Comparison of ENCODE assay signal across 1 cellular context in the genomic region with DNA sequence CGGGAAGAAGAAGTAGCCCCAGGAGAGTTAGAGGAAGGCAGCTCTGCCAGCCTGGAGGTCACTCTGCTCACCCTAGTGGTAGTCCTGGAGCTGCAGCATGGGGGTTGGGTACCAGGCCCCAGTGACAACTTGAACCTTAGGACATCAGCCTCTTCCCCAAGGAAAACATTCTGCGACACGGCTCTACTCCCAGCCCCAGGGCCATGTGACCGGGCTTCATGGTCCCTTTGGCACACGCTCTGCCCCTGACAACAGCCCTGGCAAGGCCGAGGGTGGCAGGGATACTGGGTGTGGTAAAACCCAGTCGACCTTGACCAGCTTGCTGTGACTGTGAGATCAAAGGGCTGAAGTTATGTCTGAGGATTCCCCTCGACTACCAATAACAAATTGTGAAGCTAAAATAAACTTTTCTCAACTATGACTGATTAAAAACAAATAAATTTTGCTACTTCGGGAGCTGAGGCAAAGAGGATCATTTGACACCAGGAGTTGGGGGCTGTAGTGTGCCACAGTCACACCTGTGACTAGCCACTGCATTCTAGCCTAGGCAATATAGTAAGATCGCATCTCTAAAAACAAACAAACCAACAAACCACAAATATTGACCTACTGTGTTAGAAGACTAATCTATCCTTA.
TF ChIP-seq lines count a peak whose summit lies in the region.

No MANE protein-coding gene starts in this region.

TF ChIP-seq in HepG2, 621 proteins besides CTCF, POLR2A, EP300 and RAD21 (continued from another document and continues in another):
- TF ChIP-seq, protein P1, sequence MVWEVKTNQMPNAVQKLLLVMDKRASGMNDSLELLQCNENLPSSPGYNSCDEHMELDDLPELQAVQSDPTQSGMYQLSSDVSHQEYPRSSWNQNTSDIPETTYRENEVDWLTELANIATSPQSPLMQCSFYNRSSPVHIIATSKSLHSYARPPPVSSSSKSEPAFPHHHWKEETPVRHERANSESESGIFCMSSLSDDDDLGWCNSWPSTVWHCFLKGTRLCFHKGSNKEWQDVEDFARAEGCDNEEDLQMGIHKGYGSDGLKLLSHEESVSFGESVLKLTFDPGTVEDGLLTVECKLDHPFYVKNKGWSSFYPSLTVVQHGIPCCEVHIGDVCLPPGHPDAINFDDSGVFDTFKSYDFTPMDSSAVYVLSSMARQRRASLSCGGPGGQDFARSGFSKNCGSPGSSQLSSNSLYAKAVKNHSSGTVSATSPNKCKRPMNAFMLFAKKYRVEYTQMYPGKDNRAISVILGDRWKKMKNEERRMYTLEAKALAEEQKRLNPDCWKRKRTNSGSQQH (CRISPR knock-in tag; IDR thresholded peaks at IDR 0.05; ENCODE audit: low read depth), result no peak
- peak; percentile 31; the same call in 1 of the 2 replicates for TF ChIP-seq ZFX (CRISPR knock-in tag; IDR thresholded peaks at IDR 0.05; ENCODE audit: low read depth)
- 0 out of 2 replicates have a peak, but pooled peaks have one; percentile 24 for TF ChIP-seq BCL6 (CRISPR knock-in tag; IDR thresholded peaks at IDR 0.05)
- TF ChIP-seq ZFY (CRISPR knock-in tag; IDR thresholded peaks at IDR 0.05), result no peak; the same call in 1 of the 2 replicates
- TF ChIP-seq MTF1 (CRISPR knock-in tag; IDR thresholded peaks at IDR 0.05), result no peak
- TF ChIP-seq ZFP37 (CRISPR knock-in tag; IDR thresholded peaks at IDR 0.05; ENCODE audit: borderline replicate concordance), result no peak
- TF ChIP-seq ZNF83 (CRISPR knock-in tag; IDR thresholded peaks at IDR 0.05; ENCODE audit: borderline replicate concordance), result 0 out of 2 replicates have a peak, but pooled peaks have one; percentile 31
- peak; percentile 16; the same call in 1 of the 2 replicates for TF ChIP-seq FOSL1 (CRISPR knock-in tag; IDR thresholded peaks at IDR 0.05; ENCODE audit: borderline replicate concordance)
- TF ChIP-seq TBX2 (CRISPR knock-in tag; IDR thresholded peaks at IDR 0.05; ENCODE audit: borderline replicate concordance), result 0 out of 2 replicates have a peak, but pooled peaks have one; percentile 19
- TF ChIP-seq NFIC (IDR thresholded peaks at IDR 0.05; ENCODE audit: low read length), result no peak
- TF ChIP-seq MEF2D (CRISPR knock-in tag; IDR thresholded peaks at IDR 0.05), result 0 out of 2 replicates have a peak, but pooled peaks have one; percentile 24
- no peak for TF ChIP-seq ZNF720 (CRISPR knock-in tag; IDR thresholded peaks at IDR 0.05)
- TF ChIP-seq, protein P2, sequence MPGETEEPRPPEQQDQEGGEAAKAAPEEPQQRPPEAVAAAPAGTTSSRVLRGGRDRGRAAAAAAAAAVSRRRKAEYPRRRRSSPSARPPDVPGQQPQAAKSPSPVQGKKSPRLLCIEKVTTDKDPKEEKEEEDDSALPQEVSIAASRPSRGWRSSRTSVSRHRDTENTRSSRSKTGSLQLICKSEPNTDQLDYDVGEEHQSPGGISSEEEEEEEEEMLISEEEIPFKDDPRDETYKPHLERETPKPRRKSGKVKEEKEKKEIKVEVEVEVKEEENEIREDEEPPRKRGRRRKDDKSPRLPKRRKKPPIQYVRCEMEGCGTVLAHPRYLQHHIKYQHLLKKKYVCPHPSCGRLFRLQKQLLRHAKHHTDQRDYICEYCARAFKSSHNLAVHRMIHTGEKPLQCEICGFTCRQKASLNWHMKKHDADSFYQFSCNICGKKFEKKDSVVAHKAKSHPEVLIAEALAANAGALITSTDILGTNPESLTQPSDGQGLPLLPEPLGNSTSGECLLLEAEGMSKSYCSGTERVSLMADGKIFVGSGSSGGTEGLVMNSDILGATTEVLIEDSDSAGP (CRISPR knock-in tag; IDR thresholded peaks at IDR 0.05; ENCODE audit: borderline replicate concordance), result 0 out of 2 replicates have a peak, but pooled peaks have one; percentile 31
- TF ChIP-seq TBX3 (IDR thresholded peaks at IDR 0.05; ENCODE audit: borderline replicate concordance), result 0 out of 2 replicates have a peak, but pooled peaks have one; percentile 21
- TF ChIP-seq ZFP1 (CRISPR knock-in tag; IDR thresholded peaks at IDR 0.05), result no peak
- TF ChIP-seq ELF4 (CRISPR knock-in tag; IDR thresholded peaks at IDR 0.05; ENCODE audit: borderline replicate concordance), result no peak
- TF ChIP-seq, protein P3, sequence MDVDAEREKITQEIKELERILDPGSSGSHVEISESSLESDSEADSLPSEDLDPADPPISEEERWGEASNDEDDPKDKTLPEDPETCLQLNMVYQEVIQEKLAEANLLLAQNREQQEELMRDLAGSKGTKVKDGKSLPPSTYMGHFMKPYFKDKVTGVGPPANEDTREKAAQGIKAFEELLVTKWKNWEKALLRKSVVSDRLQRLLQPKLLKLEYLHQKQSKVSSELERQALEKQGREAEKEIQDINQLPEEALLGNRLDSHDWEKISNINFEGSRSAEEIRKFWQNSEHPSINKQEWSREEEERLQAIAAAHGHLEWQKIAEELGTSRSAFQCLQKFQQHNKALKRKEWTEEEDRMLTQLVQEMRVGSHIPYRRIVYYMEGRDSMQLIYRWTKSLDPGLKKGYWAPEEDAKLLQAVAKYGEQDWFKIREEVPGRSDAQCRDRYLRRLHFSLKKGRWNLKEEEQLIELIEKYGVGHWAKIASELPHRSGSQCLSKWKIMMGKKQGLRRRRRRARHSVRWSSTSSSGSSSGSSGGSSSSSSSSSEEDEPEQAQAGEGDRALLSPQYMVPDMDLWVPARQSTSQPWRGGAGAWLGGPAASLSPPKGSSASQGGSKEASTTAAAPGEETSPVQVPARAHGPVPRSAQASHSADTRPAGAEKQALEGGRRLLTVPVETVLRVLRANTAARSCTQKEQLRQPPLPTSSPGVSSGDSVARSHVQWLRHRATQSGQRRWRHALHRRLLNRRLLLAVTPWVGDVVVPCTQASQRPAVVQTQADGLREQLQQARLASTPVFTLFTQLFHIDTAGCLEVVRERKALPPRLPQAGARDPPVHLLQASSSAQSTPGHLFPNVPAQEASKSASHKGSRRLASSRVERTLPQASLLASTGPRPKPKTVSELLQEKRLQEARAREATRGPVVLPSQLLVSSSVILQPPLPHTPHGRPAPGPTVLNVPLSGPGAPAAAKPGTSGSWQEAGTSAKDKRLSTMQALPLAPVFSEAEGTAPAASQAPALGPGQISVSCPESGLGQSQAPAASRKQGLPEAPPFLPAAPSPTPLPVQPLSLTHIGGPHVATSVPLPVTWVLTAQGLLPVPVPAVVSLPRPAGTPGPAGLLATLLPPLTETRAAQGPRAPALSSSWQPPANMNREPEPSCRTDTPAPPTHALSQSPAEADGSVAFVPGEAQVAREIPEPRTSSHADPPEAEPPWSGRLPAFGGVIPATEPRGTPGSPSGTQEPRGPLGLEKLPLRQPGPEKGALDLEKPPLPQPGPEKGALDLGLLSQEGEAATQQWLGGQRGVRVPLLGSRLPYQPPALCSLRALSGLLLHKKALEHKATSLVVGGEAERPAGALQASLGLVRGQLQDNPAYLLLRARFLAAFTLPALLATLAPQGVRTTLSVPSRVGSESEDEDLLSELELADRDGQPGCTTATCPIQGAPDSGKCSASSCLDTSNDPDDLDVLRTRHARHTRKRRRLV (CRISPR knock-in tag; IDR thresholded peaks at IDR 0.05), result no peak
- TF ChIP-seq ZNF598 (CRISPR knock-in tag; IDR thresholded peaks at IDR 0.05; ENCODE audit: borderline replicate concordance), result 0 out of 2 replicates have a peak, but pooled peaks have one; percentile 38
- TF ChIP-seq, protein P4, sequence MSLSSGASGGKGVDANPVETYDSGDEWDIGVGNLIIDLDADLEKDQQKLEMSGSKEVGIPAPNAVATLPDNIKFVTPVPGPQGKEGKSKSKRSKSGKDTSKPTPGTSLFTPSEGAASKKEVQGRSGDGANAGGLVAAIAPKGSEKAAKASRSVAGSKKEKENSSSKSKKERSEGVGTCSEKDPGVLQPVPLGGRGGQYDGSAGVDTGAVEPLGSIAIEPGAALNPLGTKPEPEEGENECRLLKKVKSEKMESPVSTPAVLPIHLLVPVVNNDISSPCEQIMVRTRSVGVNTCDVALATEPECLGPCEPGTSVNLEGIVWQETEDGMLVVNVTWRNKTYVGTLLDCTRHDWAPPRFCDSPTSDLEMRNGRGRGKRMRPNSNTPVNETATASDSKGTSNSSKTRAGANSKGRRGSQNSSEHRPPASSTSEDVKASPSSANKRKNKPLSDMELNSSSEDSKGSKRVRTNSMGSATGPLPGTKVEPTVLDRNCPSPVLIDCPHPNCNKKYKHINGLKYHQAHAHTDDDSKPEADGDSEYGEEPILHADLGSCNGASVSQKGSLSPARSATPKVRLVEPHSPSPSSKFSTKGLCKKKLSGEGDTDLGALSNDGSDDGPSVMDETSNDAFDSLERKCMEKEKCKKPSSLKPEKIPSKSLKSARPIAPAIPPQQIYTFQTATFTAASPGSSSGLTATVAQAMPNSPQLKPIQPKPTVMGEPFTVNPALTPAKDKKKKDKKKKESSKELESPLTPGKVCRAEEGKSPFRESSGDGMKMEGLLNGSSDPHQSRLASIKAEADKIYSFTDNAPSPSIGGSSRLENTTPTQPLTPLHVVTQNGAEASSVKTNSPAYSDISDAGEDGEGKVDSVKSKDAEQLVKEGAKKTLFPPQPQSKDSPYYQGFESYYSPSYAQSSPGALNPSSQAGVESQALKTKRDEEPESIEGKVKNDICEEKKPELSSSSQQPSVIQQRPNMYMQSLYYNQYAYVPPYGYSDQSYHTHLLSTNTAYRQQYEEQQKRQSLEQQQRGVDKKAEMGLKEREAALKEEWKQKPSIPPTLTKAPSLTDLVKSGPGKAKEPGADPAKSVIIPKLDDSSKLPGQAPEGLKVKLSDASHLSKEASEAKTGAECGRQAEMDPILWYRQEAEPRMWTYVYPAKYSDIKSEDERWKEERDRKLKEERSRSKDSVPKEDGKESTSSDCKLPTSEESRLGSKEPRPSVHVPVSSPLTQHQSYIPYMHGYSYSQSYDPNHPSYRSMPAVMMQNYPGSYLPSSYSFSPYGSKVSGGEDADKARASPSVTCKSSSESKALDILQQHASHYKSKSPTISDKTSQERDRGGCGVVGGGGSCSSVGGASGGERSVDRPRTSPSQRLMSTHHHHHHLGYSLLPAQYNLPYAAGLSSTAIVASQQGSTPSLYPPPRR (CRISPR knock-in tag; IDR thresholded peaks at IDR 0.05; ENCODE audit: borderline replicate concordance), result no peak
- no peak for TF ChIP-seq ZNF234 (CRISPR knock-in tag; conservative IDR thresholded peaks at IDR 0.05)
- no peak for TF ChIP-seq ZNF879 (CRISPR knock-in tag; IDR thresholded peaks at IDR 0.05)
- TF ChIP-seq CENPT (CRISPR knock-in tag; IDR thresholded peaks at IDR 0.05; ENCODE audit: low read depth), result no peak
- no peak for TF ChIP-seq PTBP1 (IDR thresholded peaks at IDR 0.05; ENCODE audit: low read depth, low read length, poor library complexity, severe bottlenecking)
- TF ChIP-seq, protein P5, sequence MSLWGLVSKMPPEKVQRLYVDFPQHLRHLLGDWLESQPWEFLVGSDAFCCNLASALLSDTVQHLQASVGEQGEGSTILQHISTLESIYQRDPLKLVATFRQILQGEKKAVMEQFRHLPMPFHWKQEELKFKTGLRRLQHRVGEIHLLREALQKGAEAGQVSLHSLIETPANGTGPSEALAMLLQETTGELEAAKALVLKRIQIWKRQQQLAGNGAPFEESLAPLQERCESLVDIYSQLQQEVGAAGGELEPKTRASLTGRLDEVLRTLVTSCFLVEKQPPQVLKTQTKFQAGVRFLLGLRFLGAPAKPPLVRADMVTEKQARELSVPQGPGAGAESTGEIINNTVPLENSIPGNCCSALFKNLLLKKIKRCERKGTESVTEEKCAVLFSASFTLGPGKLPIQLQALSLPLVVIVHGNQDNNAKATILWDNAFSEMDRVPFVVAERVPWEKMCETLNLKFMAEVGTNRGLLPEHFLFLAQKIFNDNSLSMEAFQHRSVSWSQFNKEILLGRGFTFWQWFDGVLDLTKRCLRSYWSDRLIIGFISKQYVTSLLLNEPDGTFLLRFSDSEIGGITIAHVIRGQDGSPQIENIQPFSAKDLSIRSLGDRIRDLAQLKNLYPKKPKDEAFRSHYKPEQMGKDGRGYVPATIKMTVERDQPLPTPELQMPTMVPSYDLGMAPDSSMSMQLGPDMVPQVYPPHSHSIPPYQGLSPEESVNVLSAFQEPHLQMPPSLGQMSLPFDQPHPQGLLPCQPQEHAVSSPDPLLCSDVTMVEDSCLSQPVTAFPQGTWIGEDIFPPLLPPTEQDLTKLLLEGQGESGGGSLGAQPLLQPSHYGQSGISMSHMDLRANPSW (CRISPR knock-in tag; IDR thresholded peaks at IDR 0.05; ENCODE audit: borderline replicate concordance), result no peak
- no peak for TF ChIP-seq SIN3B (IDR thresholded peaks at IDR 0.05; ENCODE audit: low read length)
- no peak for TF ChIP-seq U2AF2 (IDR thresholded peaks at IDR 0.05; ENCODE audit: low read depth, low read length)
- TF ChIP-seq ZFAT (CRISPR knock-in tag; conservative IDR thresholded peaks at IDR 0.05), result no peak
- TF ChIP-seq, protein P6, sequence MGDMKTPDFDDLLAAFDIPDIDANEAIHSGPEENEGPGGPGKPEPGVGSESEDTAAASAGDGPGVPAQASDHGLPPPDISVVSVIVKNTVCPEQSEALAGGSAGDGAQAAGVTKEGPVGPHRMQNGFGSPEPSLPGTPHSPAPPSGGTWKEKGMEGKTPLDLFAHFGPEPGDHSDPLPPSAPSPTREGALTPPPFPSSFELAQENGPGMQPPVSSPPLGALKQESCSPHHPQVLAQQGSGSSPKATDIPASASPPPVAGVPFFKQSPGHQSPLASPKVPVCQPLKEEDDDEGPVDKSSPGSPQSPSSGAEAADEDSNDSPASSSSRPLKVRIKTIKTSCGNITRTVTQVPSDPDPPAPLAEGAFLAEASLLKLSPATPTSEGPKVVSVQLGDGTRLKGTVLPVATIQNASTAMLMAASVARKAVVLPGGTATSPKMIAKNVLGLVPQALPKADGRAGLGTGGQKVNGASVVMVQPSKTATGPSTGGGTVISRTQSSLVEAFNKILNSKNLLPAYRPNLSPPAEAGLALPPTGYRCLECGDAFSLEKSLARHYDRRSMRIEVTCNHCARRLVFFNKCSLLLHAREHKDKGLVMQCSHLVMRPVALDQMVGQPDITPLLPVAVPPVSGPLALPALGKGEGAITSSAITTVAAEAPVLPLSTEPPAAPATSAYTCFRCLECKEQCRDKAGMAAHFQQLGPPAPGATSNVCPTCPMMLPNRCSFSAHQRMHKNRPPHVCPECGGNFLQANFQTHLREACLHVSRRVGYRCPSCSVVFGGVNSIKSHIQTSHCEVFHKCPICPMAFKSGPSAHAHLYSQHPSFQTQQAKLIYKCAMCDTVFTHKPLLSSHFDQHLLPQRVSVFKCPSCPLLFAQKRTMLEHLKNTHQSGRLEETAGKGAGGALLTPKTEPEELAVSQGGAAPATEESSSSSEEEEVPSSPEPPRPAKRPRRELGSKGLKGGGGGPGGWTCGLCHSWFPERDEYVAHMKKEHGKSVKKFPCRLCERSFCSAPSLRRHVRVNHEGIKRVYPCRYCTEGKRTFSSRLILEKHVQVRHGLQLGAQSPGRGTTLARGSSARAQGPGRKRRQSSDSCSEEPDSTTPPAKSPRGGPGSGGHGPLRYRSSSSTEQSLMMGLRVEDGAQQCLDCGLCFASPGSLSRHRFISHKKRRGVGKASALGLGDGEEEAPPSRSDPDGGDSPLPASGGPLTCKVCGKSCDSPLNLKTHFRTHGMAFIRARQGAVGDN (CRISPR knock-in tag; IDR thresholded peaks at IDR 0.05), result peak; percentile 50; the same call in 1 of the 2 replicates
- peak; percentile 94 for TF ChIP-seq HNRNPL (IDR thresholded peaks at IDR 0.05; ENCODE audit: low read depth, low read length)
- 0 out of 2 replicates have a peak, but pooled peaks have one; percentile 7 for TF ChIP-seq FOSL2 (CRISPR knock-in tag; IDR thresholded peaks at IDR 0.05)
- TF ChIP-seq HNF4A (CRISPR knock-in tag; IDR thresholded peaks at IDR 0.05), result peak; percentile 32
- TF ChIP-seq ZNF468 (CRISPR knock-in tag; IDR thresholded peaks at IDR 0.05), result no peak
- TF ChIP-seq, protein P7, sequence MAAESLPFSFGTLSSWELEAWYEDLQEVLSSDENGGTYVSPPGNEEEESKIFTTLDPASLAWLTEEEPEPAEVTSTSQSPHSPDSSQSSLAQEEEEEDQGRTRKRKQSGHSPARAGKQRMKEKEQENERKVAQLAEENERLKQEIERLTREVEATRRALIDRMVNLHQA (CRISPR knock-in tag; IDR thresholded peaks at IDR 0.05), result no peak
- no peak for TF ChIP-seq ZNF33A (CRISPR knock-in tag; IDR thresholded peaks at IDR 0.05; ENCODE audit: borderline replicate concordance)
- TF ChIP-seq STAG1 (CRISPR knock-in tag; IDR thresholded peaks at IDR 0.05), result peak; percentile 40
- no peak for TF ChIP-seq SP1 (IDR thresholded peaks at IDR 0.05)
- TF ChIP-seq SP1 (CRISPR knock-in tag; IDR thresholded peaks at IDR 0.05), result no peak
